1 cellular context compared by ENCODE assay signal in the genomic region with DNA sequence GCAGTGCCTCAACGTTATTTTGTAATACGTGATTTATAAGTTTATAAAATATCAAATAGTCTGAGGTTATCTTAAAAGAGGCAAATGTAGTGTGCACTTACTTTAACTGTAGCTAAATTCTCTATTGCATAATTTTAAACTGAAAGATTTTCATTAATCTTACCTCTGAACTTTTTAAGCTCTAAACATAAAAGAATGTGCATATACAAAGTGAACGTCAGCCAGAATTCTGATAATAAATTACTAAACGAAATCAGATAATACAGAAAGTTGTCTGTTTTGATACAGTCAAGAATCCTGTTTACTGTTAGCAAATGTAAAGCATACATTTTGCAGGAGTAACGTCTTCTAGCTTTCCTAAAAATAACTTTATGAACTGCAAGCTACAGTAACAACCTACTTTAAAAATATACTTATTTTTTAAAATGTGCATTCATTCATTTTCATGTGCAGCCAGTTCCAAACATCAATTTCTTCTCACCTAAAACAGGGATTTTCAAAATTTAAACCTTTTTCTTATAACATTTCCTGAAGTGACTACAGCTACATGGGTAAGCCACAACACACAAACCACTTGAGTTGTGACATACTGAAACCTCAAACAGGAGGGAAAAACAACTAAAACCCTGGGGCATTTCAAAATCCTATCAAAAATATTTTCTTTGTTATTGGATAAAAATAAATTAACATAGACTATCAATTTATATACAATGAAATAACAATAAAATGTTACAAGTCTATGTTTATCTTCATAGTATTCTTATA.
TF ChIP-seq lines count a peak whose summit lies in the region.

No MANE protein-coding gene starts in this region.

TF ChIP-seq in neural cell, 6 proteins besides CTCF, POLR2A, EP300 and RAD21:
- TF ChIP-seq SMC3 (conservative IDR thresholded peaks at IDR 0.05; ENCODE audit: poor library complexity), result no peak
